In the genomic region with DNA sequence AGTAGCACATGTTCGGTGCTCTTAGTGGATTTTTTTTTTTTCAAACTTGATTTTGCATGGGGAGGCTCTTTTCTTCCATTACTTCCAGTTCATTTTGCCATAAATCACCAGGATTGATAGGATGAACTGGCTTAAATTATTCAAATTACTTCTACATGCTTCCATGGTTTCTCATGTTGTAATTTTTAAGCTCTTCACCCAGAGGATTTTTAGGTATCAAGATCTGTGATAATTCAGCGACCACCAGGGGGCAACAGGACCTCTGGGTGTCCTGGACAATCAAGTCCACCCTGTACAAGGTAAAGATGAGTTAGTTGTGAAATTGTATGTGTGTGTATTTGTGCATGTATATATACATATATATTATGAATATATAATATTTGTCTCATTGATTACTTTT, we compare ENCODE assay signal across 8 cellular contexts. TPM values are rescaled to one million over a fixed set of nuclear protein-coding genes. Genes with fewer than 3 reads are reported as not detected.
DNase-seq lines count a peak whose midpoint lies in the region; ATAC-seq and TF ChIP-seq lines count a peak whose summit lies in the region.

No MANE protein-coding gene starts in this region.

- H3K9me3 ChIP-seq in GM23248 (ENCODE audit: low read depth) (no peaks in the 10 kb centered on the region), adipocyte (ENCODE audit: control insufficient read depth, low read length) (no peaks in the 10 kb centered on the region)

- no peaks in the 10 kb centered on the region for H3K79me2 ChIP-seq in GM23248 (ENCODE audit: insufficient read depth)

- H3K36me3 ChIP-seq in GM23248 (ENCODE audit: low read depth) (no peaks in the 10 kb centered on the region), adipocyte (ENCODE audit: control insufficient read depth, insufficient read depth, low read length, severe bottlenecking) (no peaks in the 10 kb centered on the region)

- ATAC-seq in HG03460 (IDR thresholded peaks at IDR 0.05; ENCODE audit: unreplicated experiment) = no peak
- ATAC-seq in HG03342 (IDR thresholded peaks at IDR 0.05; ENCODE audit: unreplicated experiment) = no peak

- no peak overlapping the region for H3K27ac ChIP-seq in GM23248

- WGBS in GM23248 (ENCODE audit: low coverage in 1 of 2, low lambda C conversion rate in 2 of 2, missing lambda C conversion rate in 2 of 2), 2 experiments = 36 to 42% methylated on average over 2 of the region's 2 CpGs

- TF ChIP-seq CTCF in mesothelial cell of epicardium (IDR thresholded peaks at IDR 0.05; ENCODE audit: unreplicated experiment) = peak; percentile 72

- H4K20me1 ChIP-seq in GM23248 (ENCODE audit: insufficient read depth) = no peaks in the 10 kb centered on the region

- H3K36me3 Mint-ChIP-seq in mesothelial cell of epicardium = no peaks in the 10 kb centered on the region

- H3K27me3 ChIP-seq in GM23248 (replicated peaks; ENCODE audit: insufficient read depth) (peaks cover 28% of the 10 kb centered on the region), adipocyte (replicated peaks; ENCODE audit: control insufficient read depth, insufficient read depth, low read length) (peaks cover 36% of the 10 kb centered on the region)

- H3K4me1 ChIP-seq in GM23248 (ENCODE audit: insufficient read depth) = peaks cover 4% of the 10 kb centered on the region; the same call in 1 of the 2 replicates
- peaks cover 12% of the 10 kb centered on the region for H3K4me1 ChIP-seq in adipocyte (ENCODE audit: control insufficient read depth, insufficient read depth, low read length)

- no peak overlapping the region for H3K4me3 Mint-ChIP-seq in mesothelial cell of epicardium

- H3K4me2 ChIP-seq in GM23248 (ENCODE audit: unreplicated experiment) = no peak overlapping the region

- peaks cover 31% of the 10 kb centered on the region for H3K4me1 Mint-ChIP-seq in mesothelial cell of epicardium

- no peaks in the 10 kb centered on the region for H3K9me2 ChIP-seq in GM23248 (ENCODE audit: insufficient read depth)

- no peak overlapping the region for H3K4me3 ChIP-seq in GM23248
- no peak overlapping the region for H3K4me3 ChIP-seq in adipocyte (ENCODE audit: low read length)

- H3K27me3 Mint-ChIP-seq in mesothelial cell of epicardium (ENCODE audit: low read depth) = peaks cover 24% of the 10 kb centered on the region

- DNase-seq in CMK (ENCODE audit: low read depth) (peak; percentile 11), GM23248 (peak; percentile 20), NCI-H2171 (lab: John Stamatoyannopoulos, UW) (peak; percentile 27), adipocyte (ENCODE audit: low read depth) (peak; percentile 2), mesothelial cell of epicardium (ENCODE audit: low spot score in 2 of 2, unreplicated experiment in 2 of 2) (peak in 1 of 2 experiments; percentile 61), germinal center (ENCODE audit: low spot score) (no peak)

- no peak overlapping the region for H3K27ac Mint-ChIP-seq in mesothelial cell of epicardium

- no peak overlapping the region for H3K9ac ChIP-seq in GM23248
- no peak overlapping the region for H3K9ac ChIP-seq in adipocyte (ENCODE audit: low read length)

- H3K9me3 Mint-ChIP-seq in mesothelial cell of epicardium = no peaks in the 10 kb centered on the region

- H3F3A ChIP-seq in GM23248 (ENCODE audit: insufficient read depth) = no peaks in the 10 kb centered on the region

- H2AFZ ChIP-seq in GM23248 = no peak overlapping the region

- in situ Hi-C loops in GM23248 (cut with MboI) = no loop called here

RNA-seq across cellular contexts. Expression of a gene that starts 4.2 kb away (rescaled TPM):
- not detected in 2 replicates for total RNA-seq in GM23248 (2014; rRNA removed; shearing (Covaris generic))
- not detected in 2 replicates for polyA plus RNA-seq in GM23248 (2016; fragmentation: Nextera tagmentation; extraction: Ambion mirVana)
- total RNA-seq in mesothelial cell of epicardium = 11.3 to 12.4 TPM (median 11.7 TPM) in 3 replicates

Comparison
In these comparisons a context has a peak if more than half of its experiments do, and no peak if none do; other contexts are left out.
1. RNA of a gene that starts 4.2 kb away (total RNA-seq): 11.3 to 12.4 TPM in mesothelial cell of epicardium; not detected in GM23248; every median in the first group is over 10 times any median in the second.